Comparison of ENCODE assay signal across 8 cellular contexts in the genomic region with DNA sequence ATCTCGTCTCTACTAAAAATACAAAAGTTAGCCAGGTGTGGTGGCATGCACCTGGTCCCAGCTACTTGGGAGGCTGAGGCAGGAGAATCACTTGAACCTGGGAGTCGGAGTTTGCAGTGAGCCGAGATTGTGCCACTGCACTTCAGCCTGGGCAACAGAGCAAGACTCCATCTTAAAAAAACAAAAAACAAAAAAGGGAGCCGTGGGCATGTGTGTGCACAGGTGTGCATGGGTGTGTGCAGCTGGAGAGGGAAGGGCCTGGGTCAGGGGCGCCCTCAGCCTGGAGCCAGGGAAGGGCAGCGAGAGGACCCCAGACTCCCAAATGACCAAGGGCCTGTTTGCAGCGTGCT. TPM values are rescaled to one million over a fixed set of nuclear protein-coding genes. Genes with fewer than 3 reads are reported as not detected.
DNase-seq lines count a peak whose midpoint lies in the region; ATAC-seq and TF ChIP-seq lines count a peak whose summit lies in the region.
"Not testable (repeated sequence)": the region's sequence is repeated elsewhere in the genome, so short reads cannot be mapped to it uniquely, and the experiment has no call there.

No MANE protein-coding gene starts in this region.

- H3K27ac Mint-ChIP-seq in CD4-positive, alpha-beta T cell: not testable (repeated sequence)
- peak overlapping the region; percentile 78 for H3K27ac Mint-ChIP-seq in WTC11
- peak overlapping the region; percentile 64 for H3K27ac Mint-ChIP-seq in activated naive CD8-positive, alpha-beta T cell treated with anti-CD3 and anti-CD28 coated beads, Interleukin-2, amount 50 U/mL, for 24 hours
- H3K27ac Mint-ChIP-seq in stimulated activated memory B cell treated with anti-CD40 and anti-IgM and Interleukin-4, amounts not matched to agents 10 μg/mL and 1 μg/mL and 100 μg/mL, for 72 hours: peak overlapping the region; percentile 72

- not testable (repeated sequence) for H4K91ac ChIP-seq in neuronal stem cell (ENCODE audit: low read depth, low read length, poor library complexity)

- 0 out of 2 replicates have a peak overlapping the region, but pooled peaks have one; percentile 75 for H3K9ac ChIP-seq in HUES64 (ENCODE audit: low read depth, low read length)
- not testable (repeated sequence) for H3K9ac ChIP-seq in neuronal stem cell (ENCODE audit: low read depth, low read length, poor library complexity)

- H3K9me3 ChIP-seq in CD4-positive, alpha-beta T cell (ENCODE audit: control insufficient read depth, low read length); HUES64 (ENCODE audit: insufficient read depth, low read depth, low read length); lower lobe of right lung; neuronal stem cell (replicated peaks in 1 of 2; ENCODE audit: control insufficient read depth in 2 of 2, insufficient read depth in 1 of 2, low read depth in 1 of 2, low read length in 2 of 2): not testable (repeated sequence)

- not testable (repeated sequence) for H3K9me3 Mint-ChIP-seq in CD4-positive, alpha-beta T cell; WTC11; activated naive CD8-positive, alpha-beta T cell treated with anti-CD3 and anti-CD28 coated beads, Interleukin-2, amount 50 U/mL, for 24 hours; stimulated activated memory B cell treated with anti-CD40 and anti-IgM and Interleukin-4, amounts not matched to agents 10 μg/mL and 1 μg/mL and 100 μg/mL, for 72 hours

- H4K8ac ChIP-seq in neuronal stem cell (ENCODE audit: low read depth, low read length): not testable (repeated sequence)

- H3K27ac ChIP-seq in CD4-positive, alpha-beta T cell (ENCODE audit: low read depth, low read length); neuronal stem cell (replicated peaks; ENCODE audit: low read length): not testable (repeated sequence)
- H3K27ac ChIP-seq in HUES64 (ENCODE audit: low read depth, low read length) (peak overlapping the region; percentile 98; the same call in 1 of the 2 replicates), lower lobe of right lung (peak overlapping the region; percentile 61)

- ATAC-seq in CD4-positive, alpha-beta T cell (ENCODE audit: poor library complexity); WTC11; activated naive CD8-positive, alpha-beta T cell treated with anti-CD3 and anti-CD28 coated beads, Interleukin-2, amount 50 U/mL, for 24 hours; Right ventricle myocardium inferior; lower lobe of right lung; stimulated activated memory B cell treated with anti-CD40 and anti-IgM and Interleukin-4, amounts not matched to agents 10 μg/mL and 1 μg/mL and 100 μg/mL, for 72 hours: not testable (repeated sequence)

- H2AK5ac ChIP-seq in neuronal stem cell (ENCODE audit: low read depth, low read length): not testable (repeated sequence)

- H3K27me3 ChIP-seq in CD4-positive, alpha-beta T cell (ENCODE audit: control insufficient read depth, insufficient read depth, low read length); HUES64 (ENCODE audit: insufficient read depth, low read length); lower lobe of right lung (ENCODE audit: low read depth); neuronal stem cell (ENCODE audit: control insufficient read depth in 3 of 3, insufficient read depth in 3 of 3, low read depth in 1 of 3, low read length in 3 of 3): not testable (repeated sequence)

- not testable (repeated sequence) for H2BK15ac ChIP-seq in neuronal stem cell (ENCODE audit: low read length)

- not testable (repeated sequence) for H2BK5ac ChIP-seq in neuronal stem cell (ENCODE audit: low read length)

- intact Hi-C loops in CD4-positive, alpha-beta T cell (cut with DNase I, micrococcal nuclease): loop anchor here in 1 of 2 experiments (2.0 kb wide), 1 partner anchor 16 kb away; no protein-coding TSS in a partner anchor
- intact Hi-C loops in Right ventricle myocardium inferior (cut with DNase I); lower lobe of right lung (cut with DNase I): not testable (repeated sequence)

- peaks cover 77% of the 10 kb centered on the region for H3K36me3 Mint-ChIP-seq in CD4-positive, alpha-beta T cell (ENCODE audit: low read depth)
- H3K36me3 Mint-ChIP-seq in WTC11; activated naive CD8-positive, alpha-beta T cell treated with anti-CD3 and anti-CD28 coated beads, Interleukin-2, amount 50 U/mL, for 24 hours (ENCODE audit: low read depth); stimulated activated memory B cell treated with anti-CD40 and anti-IgM and Interleukin-4, amounts not matched to agents 10 μg/mL and 1 μg/mL and 100 μg/mL, for 72 hours: not testable (repeated sequence)

- CTCF ChIA-PET in CD4-positive, alpha-beta T cell (lab: Charles Lee); WTC11 (lab: Charles Lee): not testable (repeated sequence)

- H3K27me3 Mint-ChIP-seq in CD4-positive, alpha-beta T cell; WTC11 (ENCODE audit: low read depth); activated naive CD8-positive, alpha-beta T cell treated with anti-CD3 and anti-CD28 coated beads, Interleukin-2, amount 50 U/mL, for 24 hours; stimulated activated memory B cell treated with anti-CD40 and anti-IgM and Interleukin-4, amounts not matched to agents 10 μg/mL and 1 μg/mL and 100 μg/mL, for 72 hours: not testable (repeated sequence)

- POLR2A ChIA-PET in CD4-positive, alpha-beta T cell (lab: Charles Lee): interaction anchor here (0.6 to 1.5 kb wide), 2 partner anchors 19 to 128 kb away, joined by 3 to 4 read pairs; partner anchors contain the start of gene SKI
- POLR2A ChIA-PET in WTC11 (lab: Charles Lee): interaction anchor here (1.4 to 1.5 kb wide), 2 partner anchors 10 to 32 kb away, joined by 3 read pairs; no protein-coding TSS in a partner anchor

- not testable (repeated sequence) for H3K14ac ChIP-seq in neuronal stem cell (ENCODE audit: low read length)

- H2BK120ac ChIP-seq in neuronal stem cell (ENCODE audit: low read depth, low read length): not testable (repeated sequence)

- WGBS in HUES64: 89% methylated on average over 7 of the region's 7 CpGs
- WGBS in neuronal stem cell (ENCODE audit: extremely low coverage in 2 of 2, insufficient read length in 2 of 2, insufficient replicate concordance in 1 of 2), 2 donors: no CpG with 5 or more reads among the region's 7 CpGs

- peak overlapping the region; percentile 78 for H3K18ac ChIP-seq in neuronal stem cell (ENCODE audit: low read length)

- H2AFZ ChIP-seq in neuronal stem cell (ENCODE audit: low read length): not testable (repeated sequence)

- peaks cover 24% of the 10 kb centered on the region for H3K79me1 ChIP-seq in neuronal stem cell (ENCODE audit: low read depth, low read length)

- H3K4me2 ChIP-seq in neuronal stem cell (ENCODE audit: insufficient read depth, low read length, poor library complexity, severe bottlenecking): not testable (repeated sequence)

- H3K4ac ChIP-seq in neuronal stem cell (ENCODE audit: low read length): not testable (repeated sequence)

- not testable (repeated sequence) for H3K4me3 ChIP-seq in HUES64 (ENCODE audit: low read length); lower lobe of right lung; neuronal stem cell (ENCODE audit: low read length in 2 of 2)

- H3K4me1 Mint-ChIP-seq in CD4-positive, alpha-beta T cell (ENCODE audit: low read depth): peaks cover 92% of the 10 kb centered on the region
- H3K4me1 Mint-ChIP-seq in WTC11: peaks cover 66% of the 10 kb centered on the region
- H3K4me1 Mint-ChIP-seq in activated naive CD8-positive, alpha-beta T cell treated with anti-CD3 and anti-CD28 coated beads, Interleukin-2, amount 50 U/mL, for 24 hours: peaks cover 87% of the 10 kb centered on the region
- peaks cover 80% of the 10 kb centered on the region for H3K4me1 Mint-ChIP-seq in stimulated activated memory B cell treated with anti-CD40 and anti-IgM and Interleukin-4, amounts not matched to agents 10 μg/mL and 1 μg/mL and 100 μg/mL, for 72 hours

- H3K4me1 ChIP-seq in HUES64 (ENCODE audit: insufficient read depth, low read length) (peaks cover 43% of the 10 kb centered on the region), lower lobe of right lung (peaks cover 89% of the 10 kb centered on the region), neuronal stem cell (ENCODE audit: control insufficient read depth in 2 of 2, insufficient read depth in 1 of 2, low read depth in 1 of 2, low read length in 2 of 2) (peaks cover 47 to 50% of the 10 kb centered on the region in 2 donors)

- H3K23ac ChIP-seq in neuronal stem cell (ENCODE audit: low read depth, low read length, poor library complexity): not testable (repeated sequence)

- TF ChIP-seq CTCF in CD4-positive, alpha-beta T cell (IDR thresholded peaks at IDR 0.05); WTC11 (IDR thresholded peaks at IDR 0.05); lower lobe of right lung (IDR thresholded peaks at IDR 0.05): not testable (repeated sequence)

- DNase-seq in CD4-positive, alpha-beta T cell; WTC11 (ENCODE audit: low spot score); activated naive CD8-positive, alpha-beta T cell treated with anti-CD3 and anti-CD28 coated beads, Interleukin-2, amount 50 U/mL, for 24 hours; lower lobe of right lung; neuronal stem cell (ENCODE audit: low spot score): not testable (repeated sequence)
- DNase-seq in Right ventricle myocardium inferior (ENCODE audit: missing footprints): peak; percentile 64

- not testable (repeated sequence) for H2BK12ac ChIP-seq in neuronal stem cell (ENCODE audit: low read length)

- not testable (repeated sequence) for H3K36me3 ChIP-seq in HUES64 (ENCODE audit: insufficient read depth, low read length); lower lobe of right lung
- peaks cover 4 to 23% of the 10 kb centered on the region in 2 donors for H3K36me3 ChIP-seq in neuronal stem cell (replicated peaks in 1 of 2; ENCODE audit: control insufficient read depth in 2 of 2, insufficient read depth in 2 of 2, low read length in 2 of 2)

- peak overlapping the region; percentile 82 for H3K4me3 Mint-ChIP-seq in CD4-positive, alpha-beta T cell
- H3K4me3 Mint-ChIP-seq in WTC11; activated naive CD8-positive, alpha-beta T cell treated with anti-CD3 and anti-CD28 coated beads, Interleukin-2, amount 50 U/mL, for 24 hours: not testable (repeated sequence)
- H3K4me3 Mint-ChIP-seq in stimulated activated memory B cell treated with anti-CD40 and anti-IgM and Interleukin-4, amounts not matched to agents 10 μg/mL and 1 μg/mL and 100 μg/mL, for 72 hours: peak overlapping the region; percentile 65

RNA-seq across cellular contexts. Expression of gene SKI, which starts 18.9 kb away (rescaled TPM):
- 100 to 1,000 TPM; 286 to 324 TPM for total RNA-seq in CD4-positive, alpha-beta T cell
- 33.1 TPM for polyA plus RNA-seq in HUES64 (2013, experiment 1 of 2)
- polyA plus RNA-seq in HUES64 (2013, experiment 2 of 2): 32.7 TPM
- 75.5 to 88.6 TPM (median 75.6 TPM) in 3 replicates for total RNA-seq in WTC11 (2021)
- total RNA-seq in Right ventricle myocardium inferior: 38.5 TPM
- total RNA-seq in lower lobe of right lung: 90.0 TPM
- polyA plus RNA-seq in neuronal stem cell (2013, experiment 1 of 2): 37.5 TPM
- polyA plus RNA-seq in neuronal stem cell (2013, experiment 2 of 2): 41.3 TPM

RNA-seq across cellular contexts. Expression of gene FAAP20, which starts 52.4 kb away (rescaled TPM):
- total RNA-seq in CD4-positive, alpha-beta T cell: 10 to 100 TPM; 51.7 to 53.1 TPM
- 76.8 TPM for polyA plus RNA-seq in HUES64 (2013, experiment 1 of 2)
- polyA plus RNA-seq in HUES64 (2013, experiment 2 of 2): 80.1 TPM
- 133 to 151 TPM (median 150 TPM) in 3 replicates for total RNA-seq in WTC11 (2021)
- total RNA-seq in Right ventricle myocardium inferior: 43.9 TPM
- 50.9 TPM for total RNA-seq in lower lobe of right lung
- 108 TPM for polyA plus RNA-seq in neuronal stem cell (2013, experiment 1 of 2)
- polyA plus RNA-seq in neuronal stem cell (2013, experiment 2 of 2): 108 TPM
